ENCODE assay signal across 9 cellular contexts in the genomic region with DNA sequence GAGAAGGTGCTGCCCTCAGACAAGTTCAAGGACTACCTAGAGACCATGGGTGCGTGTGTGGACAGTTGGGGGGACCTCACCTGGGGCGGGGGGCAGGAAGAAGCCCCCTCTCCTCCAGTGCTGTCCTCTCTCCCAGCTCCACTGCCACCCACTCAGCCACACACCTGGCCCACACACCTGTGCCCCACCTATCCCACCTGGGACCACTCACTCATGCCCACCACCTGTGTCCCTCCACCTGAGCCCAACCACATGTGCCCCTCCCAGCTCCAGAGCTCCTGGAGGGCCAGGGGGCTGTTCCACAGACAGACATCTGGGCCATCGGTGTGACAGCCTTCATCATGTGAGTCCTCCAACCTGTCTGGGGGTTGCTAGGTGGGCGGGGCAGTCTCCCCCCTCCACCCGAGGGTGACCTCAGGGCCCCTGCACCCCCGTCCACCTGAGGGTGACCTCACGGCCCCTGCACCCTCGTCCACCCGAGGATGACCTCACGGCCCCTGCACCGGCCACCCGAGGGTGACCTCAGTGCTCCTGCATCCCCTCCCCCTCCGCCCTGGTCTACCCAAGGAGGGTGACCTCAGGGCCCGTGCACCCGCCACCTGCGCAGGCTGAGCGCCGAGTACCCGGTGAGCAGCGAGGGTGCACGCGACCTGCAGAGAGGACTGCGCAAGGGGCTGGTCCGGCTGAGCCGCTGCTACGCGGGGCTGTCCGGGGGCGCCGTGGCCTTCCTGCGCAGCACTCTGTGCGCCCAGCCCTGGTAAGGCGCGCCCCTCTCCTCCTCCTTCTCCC. TPM values are rescaled to one million over a fixed set of nuclear protein-coding genes. Genes with fewer than 3 reads are reported as not detected.
DNase-seq lines count a peak whose midpoint lies in the region; ATAC-seq, FAIRE-seq and TF ChIP-seq lines count a peak whose summit lies in the region.
"Had no signal": no experiment of that assay in that cellular context is flagged by ENCODE, and none has a peak within 500 bp of the region (broad histone marks: within the 10 kb centered on the region; RNA-seq: fewer than 3 reads in every experiment).

No MANE protein-coding gene starts in this region.

- H3K4me3 ChIP-seq in AG04450 (ENCODE audit: low read depth, low read length) = peak overlapping the region; percentile 32; the same call in 1 of the 2 replicates
- peak overlapping the region; percentile 2 for H3K4me3 ChIP-seq in mesodermal cell (ENCODE audit: extremely low read depth, insufficient read depth, low read length, poor library complexity, severe bottlenecking)

- ATAC-seq in HG02642 (IDR thresholded peaks at IDR 0.05; ENCODE audit: poor library complexity, unreplicated experiment) = no peak
- ATAC-seq in GM21515 (IDR thresholded peaks at IDR 0.05; ENCODE audit: unreplicated experiment) = no peak

- no peak overlapping the region for H3K27ac ChIP-seq in AG04450 (ENCODE audit: low read depth, low read length)
- no peak overlapping the region for H3K27ac ChIP-seq in mesodermal cell (ENCODE audit: low read depth, low read length, severe bottlenecking)

- no peak for FAIRE-seq in D721Med (lab: Jason Lieb, UNC)
- FAIRE-seq: GM18507 had no signal

- POLR2A ChIA-PET in AG04450 (lab: Yijun Ruan, JAX) = interaction anchor here (1.0 kb wide), 2 partner anchors 16 to 80 kb away, joined by 3 to 6 read pairs; a partner anchor contains a TSS

- TF ChIP-seq CTCF in AG04450 (IDR thresholded peaks at IDR 0.05; ENCODE audit: low read depth, low read length) (no peak), D721Med (IDR thresholded peaks at IDR 0.05; ENCODE audit: insufficient read depth, missing control alignments) (no peak)

- in situ Hi-C loops in KBM-7 (cut with MboI; ENCODE audit: low pct_unique_long_range_greater_than_20kb, low sequenced_read_pairs) = no loop called here

- no peaks in the 10 kb centered on the region for H3K27me3 ChIP-seq in AG04450 (ENCODE audit: control insufficient read depth, insufficient read depth, low read length)

- DNase-seq in AG04450 (ENCODE audit: low read depth, low spot score) (no peak), KBM-7 (peak; percentile 25), dermis blood vessel endothelial cell (peak; percentile 15), D721Med (ENCODE audit: insufficient read length, low spot score) (no peak), SHP77 treated with DMSO at 0.1 percent for 48 hours (lab: John Stamatoyannopoulos, UW) (no peak)

- CTCF ChIA-PET in AG04450 (lab: Charles Lee) = no interaction called here

- H3K36me3 ChIP-seq in mesodermal cell (ENCODE audit: control insufficient read depth, insufficient read depth, low read length) = no peaks in the 10 kb centered on the region

- H3K4me1 ChIP-seq in mesodermal cell (ENCODE audit: control insufficient read depth, insufficient read depth, low read length, poor library complexity, severe bottlenecking) = no peaks in the 10 kb centered on the region

- H3K9me3 ChIP-seq in AG04450 (ENCODE audit: control insufficient read depth, insufficient read depth, low read length) (peaks cover 24% of the 10 kb centered on the region), mesodermal cell (ENCODE audit: control insufficient read depth, low read length) (no peaks in the 10 kb centered on the region)

- WGBS in mesodermal cell (ENCODE audit: insufficient coverage in 2 of 2), 2 experiments = 21 to 29% methylated on average over 18 to 23 of the region's 34 CpGs

RNA-seq across cellular contexts. Expression of a gene that starts 28.8 kb away (rescaled TPM):
- 5.7 and 6.1 TPM in 2 replicates for polyA plus RNA-seq in AG04450 (2011; rRNA removed)
- 9.1 and 10.7 TPM in 2 replicates for polyA minus RNA-seq in AG04450 (2011; rRNA and poly(A)+ RNA removed)
- total RNA-seq in dermis blood vessel endothelial cell = 19.4 and 20.1 TPM in 2 replicates
- polyA plus RNA-seq in mesodermal cell (2013, experiment 1 of 2) = 19.8 TPM
- 16.2 TPM for polyA plus RNA-seq in mesodermal cell (2013, experiment 2 of 2)

RNA-seq across cellular contexts. Expression of a gene that starts 38.8 kb away (rescaled TPM):
- 0.16 and 0.27 TPM in 2 replicates for polyA plus RNA-seq in AG04450 (2011; rRNA removed)
- 0.52 and 0.92 TPM in 2 replicates for polyA minus RNA-seq in AG04450 (2011; rRNA and poly(A)+ RNA removed)
- total RNA-seq in dermis blood vessel endothelial cell = not detected in 2 replicates
- polyA plus RNA-seq in mesodermal cell (2013, experiment 1 of 2) = 3.3 TPM
- polyA plus RNA-seq in mesodermal cell (2013, experiment 2 of 2) = 3.7 TPM

Comparison
In these comparisons a context has a peak if more than half of its experiments do, and no peak if none do; other contexts are left out.
1. DNase-seq: peak in KBM-7 (single experiment) and dermis blood vessel endothelial cell (single experiment); none in AG04450 (single experiment), D721Med (single experiment) and SHP77 treated with DMSO at 0.1 percent for 48 hours (single experiment).